ENCODE assay signal across 35 cellular contexts in genomic region chr17:50244771-50245170, GRCh38. TPM values are rescaled to one million over a fixed set of nuclear protein-coding genes. Genes with fewer than 3 reads are reported as not detected.
"Had no signal": no experiment of that assay in that cellular context is flagged by ENCODE, and none has a peak within 500 bp of the region (broad histone marks: within the 10 kb centered on the region; RNA-seq: fewer than 3 reads in every experiment).

No MANE protein-coding gene starts in this region.

- H3K4me1 Mint-ChIP-seq: activated CD4-positive, alpha-beta memory T cell treated with anti-CD3 and anti-CD28 coated beads, Interleukin-2, amount 10 ng/mL, durations not matched to agents 7 days and 5 days; activated CD4-positive, alpha-beta T cell treated with anti-CD3 and anti-CD28 coated beads for 36 hours; activated CD4-positive, alpha-beta T cell treated with anti-CD3 and anti-CD28 coated beads, Interleukin-2, amount 10 ng/mL, durations not matched to agents 7 days and 5 days; activated CD8-positive, alpha-beta memory T cell treated with anti-CD3 and anti-CD28 coated beads, Interleukin-2, amount 10 ng/mL, durations not matched to agents 7 days and 5 days; activated naive CD4-positive, alpha-beta T cell treated with anti-CD3 and anti-CD28 coated beads, Interleukin-2, amount 10 ng/mL, durations not matched to agents 7 days and 5 days; activated naive CD4-positive, alpha-beta T cell treated with anti-CD3 and anti-CD28 coated beads, Interleukin-2, amount 50 U/mL, for 24 hours; activated naive CD8-positive, alpha-beta T cell treated with anti-CD3 and anti-CD28 coated beads, Interleukin-2, amount 10 ng/mL, durations not matched to agents 7 days and 5 days; activated naive CD8-positive, alpha-beta T cell treated with anti-CD3 and anti-CD28 coated beads, Interleukin-2, amount 50 U/mL, for 24 hours; T-helper 17 cell; WTC11 had no signal

- H3K36me3 ChIP-seq: brain microvascular endothelial cell, breast epithelium, WERI-Rb-1 had no signal

- H3K27ac ChIP-seq: body of pancreas, brain microvascular endothelial cell, breast epithelium, WERI-Rb-1 had no signal

- DNase-seq: activated CD4-positive, alpha-beta memory T cell treated with anti-CD3 and anti-CD28 coated beads, Interleukin-2, amount 10 ng/mL, durations not matched to agents 7 days and 5 days; activated CD4-positive, alpha-beta T cell treated with anti-CD3 and anti-CD28 coated beads for 1 hour; activated CD4-positive, alpha-beta T cell treated with anti-CD3 and anti-CD28 coated beads for 36 hours; activated CD4-positive, alpha-beta T cell treated with anti-CD3 and anti-CD28 coated beads for 48 hours; activated CD4-positive, alpha-beta T cell treated with anti-CD3 and anti-CD28 coated beads, Interleukin-2, amount 10 ng/mL, durations not matched to agents 7 days and 5 days; activated CD4-positive, alpha-beta T cell treated with anti-CD3 and anti-CD28 coated beads, Interleukin-2, amount 50 U/mL, for 48 hours; activated CD4-positive, CD25-positive, alpha-beta regulatory T cell; activated CD8-positive, alpha-beta memory T cell treated with anti-CD3 and anti-CD28 coated beads for 24 hours; activated CD8-positive, alpha-beta memory T cell treated with anti-CD3 and anti-CD28 coated beads, Interleukin-2, amount 10 ng/mL, durations not matched to agents 7 days and 5 days; activated CD8-positive, alpha-beta memory T cell treated with anti-CD3 and anti-CD28 coated beads, Interleukin-2, amount 50 U/mL, for 48 hours; activated CD8-positive, alpha-beta T cell treated with anti-CD3 and anti-CD28 coated beads, Interleukin-2, amount 10 ng/mL, durations not matched to agents 7 days and 5 days; activated effector memory CD4-positive, alpha-beta T cell treated with Interleukin-2 at 50 U/mL for 16 hours; activated gamma-delta T cell; activated naive CD4-positive, alpha-beta T cell treated with anti-CD3 and anti-CD28 coated beads, Interleukin-2, amount 10 ng/mL, durations not matched to agents 7 days and 5 days; activated naive CD4-positive, alpha-beta T cell treated with Interleukin-2 at 50 U/mL for 16 hours; activated naive CD8-positive, alpha-beta T cell treated with anti-CD3 and anti-CD28 coated beads, Interleukin-2, amount 10 ng/mL, durations not matched to agents 7 days and 5 days; activated naive CD8-positive, alpha-beta T cell treated with anti-CD3 and anti-CD28 coated beads, Interleukin-2, amount 50 U/mL, for 24 hours; activated T-cell treated with anti-CD3 and anti-CD28 coated beads, Interleukin-2, amount 50 U/mL, for 24 hours; activated T-cell treated with anti-CD3 and anti-CD28 coated beads, Interleukin-2, amount 50 U/mL, for 48 hours; amniotic stem cell; aorta; body of pancreas; brain microvascular endothelial cell; central memory CD4-positive, alpha-beta T cell; T-helper 17 cell; T1000; WERI-Rb-1 had no signal

- ATAC-seq: activated CD4-positive, alpha-beta T cell treated with anti-CD3 and anti-CD28 coated beads for 36 hours; activated CD4-positive, CD25-positive, alpha-beta regulatory T cell treated with anti-CD3 and anti-CD28 coated beads, Interleukin-2, amount 50 U/mL, for 24 hours; activated CD8-positive, alpha-beta memory T cell treated with anti-CD3 and anti-CD28 coated beads, Interleukin-2, amount 10 ng/mL, durations not matched to agents 7 days and 5 days; activated CD8-positive, alpha-beta T cell treated with anti-CD3 and anti-CD28 coated beads, Interleukin-2, amount 10 ng/mL, durations not matched to agents 7 days and 5 days; activated naive CD8-positive, alpha-beta T cell treated with anti-CD3 and anti-CD28 coated beads, Interleukin-2, amount 50 U/mL, for 24 hours; body of pancreas; T-helper 17 cell; WTC11 had no signal

- H3K36me3 Mint-ChIP-seq: activated naive CD4-positive, alpha-beta T cell treated with anti-CD3 and anti-CD28 coated beads, Interleukin-2, amount 10 ng/mL, durations not matched to agents 7 days and 5 days; activated naive CD8-positive, alpha-beta T cell treated with anti-CD3 and anti-CD28 coated beads, Interleukin-2, amount 10 ng/mL, durations not matched to agents 7 days and 5 days had no signal

- H3K9me3 ChIP-seq: body of pancreas had no signal

- H3K4me3 ChIP-seq: body of pancreas, breast epithelium had no signal

- H3K27me3 ChIP-seq: brain microvascular endothelial cell, breast epithelium had no signal

- H3K4me1 ChIP-seq: body of pancreas, breast epithelium had no signal

- H3K4me3 Mint-ChIP-seq: activated CD4-positive, alpha-beta memory T cell treated with anti-CD3 and anti-CD28 coated beads, Interleukin-2, amount 10 ng/mL, durations not matched to agents 7 days and 5 days; activated CD4-positive, alpha-beta T cell treated with anti-CD3 and anti-CD28 coated beads for 36 hours; activated CD4-positive, alpha-beta T cell treated with anti-CD3 and anti-CD28 coated beads, Interleukin-2, amount 10 ng/mL, durations not matched to agents 7 days and 5 days; activated CD8-positive, alpha-beta memory T cell treated with anti-CD3 and anti-CD28 coated beads, Interleukin-2, amount 10 ng/mL, durations not matched to agents 7 days and 5 days; activated CD8-positive, alpha-beta T cell treated with anti-CD3 and anti-CD28 coated beads, Interleukin-2, amount 10 ng/mL, durations not matched to agents 7 days and 5 days; activated naive CD4-positive, alpha-beta T cell treated with anti-CD3 and anti-CD28 coated beads, Interleukin-2, amount 10 ng/mL, durations not matched to agents 7 days and 5 days; activated naive CD4-positive, alpha-beta T cell treated with anti-CD3 and anti-CD28 coated beads, Interleukin-2, amount 50 U/mL, for 24 hours; activated naive CD8-positive, alpha-beta T cell; activated naive CD8-positive, alpha-beta T cell treated with anti-CD3 and anti-CD28 coated beads, Interleukin-2, amount 10 ng/mL, durations not matched to agents 7 days and 5 days; activated naive CD8-positive, alpha-beta T cell treated with anti-CD3 and anti-CD28 coated beads, Interleukin-2, amount 50 U/mL, for 24 hours; activated T-cell treated with anti-CD3 and anti-CD28 coated beads, Interleukin-2, amount 50 U/mL, for 24 hours; T-helper 17 cell; WTC11 had no signal

- H3K27ac Mint-ChIP-seq: activated CD4-positive, alpha-beta memory T cell treated with anti-CD3 and anti-CD28 coated beads, Interleukin-2, amount 10 ng/mL, durations not matched to agents 7 days and 5 days; activated CD4-positive, alpha-beta T cell treated with anti-CD3 and anti-CD28 coated beads for 36 hours; activated CD4-positive, alpha-beta T cell treated with anti-CD3 and anti-CD28 coated beads, Interleukin-2, amount 10 ng/mL, durations not matched to agents 7 days and 5 days; activated CD8-positive, alpha-beta memory T cell treated with anti-CD3 and anti-CD28 coated beads, Interleukin-2, amount 10 ng/mL, durations not matched to agents 7 days and 5 days; activated CD8-positive, alpha-beta T cell treated with anti-CD3 and anti-CD28 coated beads, Interleukin-2, amount 10 ng/mL, durations not matched to agents 7 days and 5 days; activated naive CD4-positive, alpha-beta T cell treated with anti-CD3 and anti-CD28 coated beads, Interleukin-2, amount 10 ng/mL, durations not matched to agents 7 days and 5 days; activated naive CD8-positive, alpha-beta T cell; activated naive CD8-positive, alpha-beta T cell treated with anti-CD3 and anti-CD28 coated beads, Interleukin-2, amount 10 ng/mL, durations not matched to agents 7 days and 5 days; activated naive CD8-positive, alpha-beta T cell treated with anti-CD3 and anti-CD28 coated beads, Interleukin-2, amount 50 U/mL, for 24 hours; activated T-cell treated with anti-CD3 and anti-CD28 coated beads, Interleukin-2, amount 50 U/mL, for 24 hours; activated T-helper 2 cell treated with anti-CD3 and anti-CD28 coated beads, Interferon-gamma antibody, Interleukin-2, Interleukin-4, amounts not matched to agents 10 μg/mL and 5 μg/mL and 100 μg/mL, durations not matched to agents 14 hours and 24 hours and 36 hours; T-helper 17 cell; WTC11 had no signal

RNA-seq across cellular contexts. Expression of gene TMEM92, which starts 29.5 kb away (rescaled TPM):
- total RNA-seq: activated CD4-positive, alpha-beta T cell treated with anti-CD3 and anti-CD28 coated beads, Interleukin-2, amount 10 ng/mL, durations not matched to agents 7 days and 5 days; activated CD8-positive, alpha-beta T cell treated with anti-CD3 and anti-CD28 coated beads, Interleukin-2, amount 10 ng/mL, durations not matched to agents 7 days and 5 days; activated naive CD8-positive, alpha-beta T cell treated with anti-CD3 and anti-CD28 coated beads, Interleukin-2, amount 10 ng/mL, durations not matched to agents 7 days and 5 days; body of pancreas; cardiac septum; cerebellum; T-helper 17 cell had no signal
